ENCODE assay signal across 9 cellular contexts in genomic region chr20:45343867-45344721, GRCh38. TPM values are rescaled to one million over a fixed set of nuclear protein-coding genes. Genes with fewer than 3 reads are reported as not detected.
DNase-seq lines count a peak whose midpoint lies in the region; ATAC-seq and TF ChIP-seq lines count a peak whose summit lies in the region.
"Had no signal": no experiment of that assay in that cellular context is flagged by ENCODE, and none has a peak within 500 bp of the region (broad histone marks: within the 10 kb centered on the region; RNA-seq: fewer than 3 reads in every experiment).

No MANE protein-coding gene starts in this region.

- no peaks in the 10 kb centered on the region for H3K9me3 ChIP-seq in mucosa of descending colon

- DNase-seq in ELF-1 (ENCODE audit: low read depth, low spot score) (peak; percentile 84), NCI-H2196 treated with DMSO at 0.1 percent for 48 hours (lab: John Stamatoyannopoulos, UW; ENCODE audit: unreplicated experiment) (peak; percentile 17), coronary artery (ENCODE audit: low spot score) (peak; percentile 91), mucosa of descending colon (peak in 2 of 3 donors; percentile 55 to 76)

- H3K27ac ChIP-seq in coronary artery, result peak overlapping the region; percentile 94 to 98
- H3K27ac ChIP-seq: SK-N-MC had no signal

- no peak for TF ChIP-seq POLR2A in GM18505 (IDR thresholded peaks at IDR 0.05; ENCODE audit: borderline replicate concordance, extremely low read depth, insufficient read depth, insufficient read length)

- no peaks in the 10 kb centered on the region for H3K36me3 ChIP-seq in mucosa of descending colon (ENCODE audit: low read depth)

- H3K4me3 ChIP-seq in coronary artery (peak overlapping the region; percentile 90), mucosa of descending colon (no peak overlapping the region)
- H3K4me3 ChIP-seq: SK-N-MC had no signal

- peaks cover 65% of the 10 kb centered on the region for H3K4me1 ChIP-seq in mucosa of descending colon (ENCODE audit: low read depth)

- intact Hi-C loops in mucosa of descending colon (cut with DNase I, micrococcal nuclease), result no loop called here

- ATAC-seq in mucosa of descending colon (peak; percentile 47), GM18505 (IDR thresholded peaks at IDR 0.05; ENCODE audit: unreplicated experiment) (no peak), HG02759 (IDR thresholded peaks at IDR 0.05; ENCODE audit: unreplicated experiment) (no peak), GM18909 (IDR thresholded peaks at IDR 0.05; ENCODE audit: poor library complexity, unreplicated experiment) (no peak), GM21528 (IDR thresholded peaks at IDR 0.05; ENCODE audit: low FRiP score, unreplicated experiment) (no peak)

- TF ChIP-seq CTCF in coronary artery (IDR thresholded peaks at IDR 0.05), result no peak
- no peak for TF ChIP-seq CTCF in mucosa of descending colon (IDR thresholded peaks at IDR 0.05)

RNA-seq across cellular contexts. Expression of gene SDC4, which starts 4.1 kb away (rescaled TPM):
- total RNA-seq in mucosa of descending colon, result 100 to 1,000 TPM; 114 to 145 (median 122) TPM

RNA-seq across cellular contexts. Expression of gene SYS1, which starts 18.9 kb away (rescaled TPM):
- 10 to 100 TPM; 37.2 to 41.7 (median 39.9) TPM for total RNA-seq in mucosa of descending colon

RNA-seq across cellular contexts. Expression of gene TP53TG5, which starts 34.0 kb away (rescaled TPM):
- total RNA-seq in mucosa of descending colon, result 1 to 10 TPM; 1.4 to 2.1 (median 1.6) TPM

RNA-seq across cellular contexts. Expression of gene MATN4, which starts 36.0 kb away (rescaled TPM):
- total RNA-seq in mucosa of descending colon, result under 1 TPM in 2 of 3 donors, not detected in 1; 0.17 to 0.22 TPM

RNA-seq across cellular contexts. Expression of gene RBPJL, which starts 37.5 kb away (rescaled TPM):
- not detected for total RNA-seq in mucosa of descending colon

Comparison
In these comparisons a context has a peak if more than half of its experiments do, and no peak if none do; other contexts are left out.
1. DNase-seq: peak in every context shown above with its lines; median percentile 91 in coronary artery; 84 in ELF-1; 66 in mucosa of descending colon; 17 in NCI-H2196 treated with DMSO at 0.1 percent for 48 hours.